23 cellular contexts compared by ENCODE assay signal in genomic region chr17:39997543-39997942, GRCh38. TPM values are rescaled to one million over a fixed set of nuclear protein-coding genes. Genes with fewer than 3 reads are reported as not detected.
"Had no signal": no experiment of that assay in that cellular context is flagged by ENCODE, and none has a peak within 500 bp of the region (broad histone marks: within the 10 kb centered on the region; RNA-seq: fewer than 3 reads in every experiment).

No MANE protein-coding gene starts in this region.

- H3K27ac ChIP-seq: body of pancreas, colonic mucosa, parathyroid adenoma, tibial artery had no signal

- H3K4me3 ChIP-seq: body of pancreas, colonic mucosa, lung, spleen, tibial artery had no signal

- ATAC-seq: activated T-cell treated with anti-CD3 and anti-CD28 coated beads, Interleukin-2, amount 50 U/mL, for 4 hours; left colon had no signal

- H3K4me1 ChIP-seq: body of pancreas, colonic mucosa, parathyroid adenoma, tibial artery had no signal

- H3K9me3 ChIP-seq: body of pancreas, colonic mucosa, spleen, tibial artery had no signal

- DNase-seq: activated CD4-positive, alpha-beta T cell treated with anti-CD3 and anti-CD28 coated beads for 48 hours; activated CD4-positive, CD25-positive, alpha-beta regulatory T cell; activated CD8-positive, alpha-beta memory T cell treated with anti-CD3 and anti-CD28 coated beads, Interleukin-2, amount 50 U/mL, for 4 hours; activated naive CD4-positive, alpha-beta T cell treated with anti-CD3 and anti-CD28 coated beads for 36 hours; activated T-cell treated with anti-CD3 and anti-CD28 coated beads, Interleukin-2, amount 50 U/mL, for 4 hours; body of pancreas; central memory CD4-positive, alpha-beta T cell; colonic mucosa; endodermal cell; foreskin melanocyte; glutamatergic neuron; hippocampal formation; left colon; stimulated activated CD4-positive, alpha-beta T cell treated with anti-CD3 and anti-CD28 coated beads, Interleukin-4, amount 100 ng/mL, for 4 hours; stimulated activated naive CD4-positive, alpha-beta T cell; substantia nigra; T-helper 9 cell had no signal

- H3K27me3 ChIP-seq: body of pancreas, colonic mucosa, spleen, tibial artery had no signal

RNA-seq across cellular contexts. Expression of gene CSF3, which starts 17.7 kb away (rescaled TPM):
- total RNA-seq: activated naive CD4-positive, alpha-beta T cell treated with anti-CD3 and anti-CD28 coated beads for 36 hours; activated T-cell treated with anti-CD3 and anti-CD28 coated beads, Interleukin-2, amount 50 U/mL, for 4 hours; endodermal cell; epithelial cell of proximal tubule; mesothelial cell of epicardium had no signal

RNA-seq across cellular contexts. Expression of gene GSDMA, which starts 34.7 kb away (rescaled TPM):
- total RNA-seq: endodermal cell, mesothelial cell of epicardium had no signal
